Comparison of ENCODE assay signal across 18 cellular contexts in genomic region chr6:63269470-63269869, GRCh38.
DNase-seq lines count a peak whose midpoint lies in the region; ATAC-seq and TF ChIP-seq lines count a peak whose summit lies in the region.
"Had no signal": no experiment of that assay in that cellular context is flagged by ENCODE, and none has a peak within 500 bp of the region (broad histone marks: within the 10 kb centered on the region; RNA-seq: fewer than 3 reads in every experiment).

No MANE protein-coding gene starts in this region.

- H3K27me3 Mint-ChIP-seq in stimulated activated memory B cell treated with anti-CD40 and anti-IgM and Interleukin-4, amounts not matched to agents 10 μg/mL and 1 μg/mL and 100 μg/mL, for 72 hours = no peaks in the 10 kb centered on the region
- H3K27me3 Mint-ChIP-seq: activated CD8-positive, alpha-beta memory T cell treated with anti-CD3 and anti-CD28 coated beads, Interleukin-2, amount 10 ng/mL, durations not matched to agents 7 days and 5 days had no signal

- no peaks in the 10 kb centered on the region for H3K4me1 Mint-ChIP-seq in stimulated activated memory B cell treated with anti-CD40 and anti-IgM and Interleukin-4, amounts not matched to agents 10 μg/mL and 1 μg/mL and 100 μg/mL, for 72 hours
- H3K4me1 Mint-ChIP-seq: activated CD8-positive, alpha-beta memory T cell treated with anti-CD3 and anti-CD28 coated beads, Interleukin-2, amount 10 ng/mL, durations not matched to agents 7 days and 5 days had no signal

- no peak for DNase-seq in NCI-H2171 (lab: John Stamatoyannopoulos, UW)
- DNase-seq in posterior cingulate gyrus = no peak
- DNase-seq in GDM1 (lab: John Stamatoyannopoulos, UW) = no peak
- DNase-seq: activated CD4-positive, CD25-positive, alpha-beta regulatory T cell; activated CD8-positive, alpha-beta memory T cell treated with anti-CD3 and anti-CD28 coated beads, Interleukin-2, amount 10 ng/mL, durations not matched to agents 7 days and 5 days; activated naive CD4-positive, alpha-beta T cell treated with anti-CD3 and anti-CD28 coated beads for 36 hours; body of pancreas; COR-L47; Kasumi-1; NCI-H187 treated with DMSO at 0.1 percent for 48 hours; NCI-H69 had no signal

- ATAC-seq in GM19328 (IDR thresholded peaks at IDR 0.05; ENCODE audit: unreplicated experiment) (peak; percentile 52), HG02610 (IDR thresholded peaks at IDR 0.05; ENCODE audit: unreplicated experiment) (peak; percentile 75), HG03432 (IDR thresholded peaks at IDR 0.05; ENCODE audit: unreplicated experiment) (peak; percentile 66)
- ATAC-seq in stimulated activated memory B cell treated with anti-CD40 and anti-IgM and Interleukin-4, amounts not matched to agents 10 μg/mL and 1 μg/mL and 100 μg/mL, for 72 hours = no peak
- ATAC-seq: activated CD8-positive, alpha-beta memory T cell treated with anti-CD3 and anti-CD28 coated beads, Interleukin-2, amount 10 ng/mL, durations not matched to agents 7 days and 5 days; body of pancreas; HCT116 had no signal

- peak; percentile 11 for TF ChIP-seq CTCF in GM12873 (IDR thresholded peaks at IDR 0.05; ENCODE audit: insufficient read depth, low read depth, low read length, missing control alignments)

- H3K36me3 Mint-ChIP-seq in stimulated activated memory B cell treated with anti-CD40 and anti-IgM and Interleukin-4, amounts not matched to agents 10 μg/mL and 1 μg/mL and 100 μg/mL, for 72 hours = no peaks in the 10 kb centered on the region
- H3K36me3 Mint-ChIP-seq: activated CD8-positive, alpha-beta memory T cell treated with anti-CD3 and anti-CD28 coated beads, Interleukin-2, amount 10 ng/mL, durations not matched to agents 7 days and 5 days had no signal

- intact Hi-C loops in posterior cingulate gyrus (cut with DNase I) = no loop called here

- H3K27ac Mint-ChIP-seq in stimulated activated memory B cell treated with anti-CD40 and anti-IgM and Interleukin-4, amounts not matched to agents 10 μg/mL and 1 μg/mL and 100 μg/mL, for 72 hours = no peak overlapping the region
- H3K27ac Mint-ChIP-seq: activated CD8-positive, alpha-beta memory T cell treated with anti-CD3 and anti-CD28 coated beads, Interleukin-2, amount 10 ng/mL, durations not matched to agents 7 days and 5 days; activated naive CD4-positive, alpha-beta T cell treated with anti-CD3 and anti-CD28 coated beads for 36 hours; T-helper 1 cell treated with Interleukin-12 subunit alpha and Interleukin-12 subunit beta and Interleukin-4 antibody, amounts not matched to agents 30 μg/mL and 1 μg/mL, for 36 hours had no signal

- H3K9me3 Mint-ChIP-seq in stimulated activated memory B cell treated with anti-CD40 and anti-IgM and Interleukin-4, amounts not matched to agents 10 μg/mL and 1 μg/mL and 100 μg/mL, for 72 hours = no peaks in the 10 kb centered on the region
- H3K9me3 Mint-ChIP-seq: activated naive CD4-positive, alpha-beta T cell treated with anti-CD3 and anti-CD28 coated beads for 36 hours; T-helper 1 cell treated with Interleukin-12 subunit alpha and Interleukin-12 subunit beta and Interleukin-4 antibody, amounts not matched to agents 30 μg/mL and 1 μg/mL, for 36 hours had no signal

- H3K4me3 Mint-ChIP-seq in stimulated activated memory B cell treated with anti-CD40 and anti-IgM and Interleukin-4, amounts not matched to agents 10 μg/mL and 1 μg/mL and 100 μg/mL, for 72 hours = no peak overlapping the region
- H3K4me3 Mint-ChIP-seq: activated CD8-positive, alpha-beta memory T cell treated with anti-CD3 and anti-CD28 coated beads, Interleukin-2, amount 10 ng/mL, durations not matched to agents 7 days and 5 days; activated naive CD4-positive, alpha-beta T cell treated with anti-CD3 and anti-CD28 coated beads for 36 hours; T-helper 1 cell treated with Interleukin-12 subunit alpha and Interleukin-12 subunit beta and Interleukin-4 antibody, amounts not matched to agents 30 μg/mL and 1 μg/mL, for 36 hours had no signal
